1 cellular context compared by ENCODE assay signal in the genomic region with DNA sequence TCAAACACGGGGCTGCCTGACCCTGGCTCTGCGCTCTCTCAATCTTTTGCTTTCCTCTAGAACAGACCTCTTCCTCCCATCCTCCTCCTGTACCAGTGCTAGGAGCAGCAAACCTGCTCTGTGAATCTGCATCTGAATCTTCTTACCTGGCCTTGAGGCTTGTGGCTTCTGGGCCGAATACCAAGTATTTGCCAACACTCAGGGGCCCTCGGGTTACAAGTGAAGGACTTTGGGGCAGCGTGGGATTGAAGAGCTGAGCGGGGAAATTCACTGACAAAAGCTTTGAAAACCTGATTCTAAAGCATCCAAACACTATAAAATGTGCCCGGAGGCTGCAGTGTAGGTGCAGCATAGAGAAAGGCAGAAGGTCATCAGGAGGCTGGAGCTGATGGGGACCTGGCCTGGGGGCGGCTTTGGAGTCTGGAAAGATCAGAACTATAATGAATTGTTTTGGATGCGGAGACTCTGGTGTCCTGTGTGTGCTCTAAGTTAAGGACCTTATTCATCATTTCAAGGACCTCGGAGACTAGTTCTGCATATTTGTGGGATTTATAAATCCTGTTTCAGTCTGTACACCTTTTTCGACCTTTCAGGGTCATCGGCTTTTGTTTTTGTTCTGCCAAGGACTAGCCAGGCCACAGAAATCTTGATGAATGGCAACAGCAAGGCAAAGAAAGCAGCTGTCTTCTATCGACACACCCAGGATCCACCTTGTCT.
TF ChIP-seq lines count a peak whose summit lies in the region.

No MANE protein-coding gene starts in this region.

TF ChIP-seq in WTC11, 78 proteins besides CTCF, POLR2A, EP300 and RAD21 (continued from another document):
- TF ChIP-seq, protein P1, sequence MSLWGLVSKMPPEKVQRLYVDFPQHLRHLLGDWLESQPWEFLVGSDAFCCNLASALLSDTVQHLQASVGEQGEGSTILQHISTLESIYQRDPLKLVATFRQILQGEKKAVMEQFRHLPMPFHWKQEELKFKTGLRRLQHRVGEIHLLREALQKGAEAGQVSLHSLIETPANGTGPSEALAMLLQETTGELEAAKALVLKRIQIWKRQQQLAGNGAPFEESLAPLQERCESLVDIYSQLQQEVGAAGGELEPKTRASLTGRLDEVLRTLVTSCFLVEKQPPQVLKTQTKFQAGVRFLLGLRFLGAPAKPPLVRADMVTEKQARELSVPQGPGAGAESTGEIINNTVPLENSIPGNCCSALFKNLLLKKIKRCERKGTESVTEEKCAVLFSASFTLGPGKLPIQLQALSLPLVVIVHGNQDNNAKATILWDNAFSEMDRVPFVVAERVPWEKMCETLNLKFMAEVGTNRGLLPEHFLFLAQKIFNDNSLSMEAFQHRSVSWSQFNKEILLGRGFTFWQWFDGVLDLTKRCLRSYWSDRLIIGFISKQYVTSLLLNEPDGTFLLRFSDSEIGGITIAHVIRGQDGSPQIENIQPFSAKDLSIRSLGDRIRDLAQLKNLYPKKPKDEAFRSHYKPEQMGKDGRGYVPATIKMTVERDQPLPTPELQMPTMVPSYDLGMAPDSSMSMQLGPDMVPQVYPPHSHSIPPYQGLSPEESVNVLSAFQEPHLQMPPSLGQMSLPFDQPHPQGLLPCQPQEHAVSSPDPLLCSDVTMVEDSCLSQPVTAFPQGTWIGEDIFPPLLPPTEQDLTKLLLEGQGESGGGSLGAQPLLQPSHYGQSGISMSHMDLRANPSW (CRISPR knock-in tag; conservative IDR thresholded peaks at IDR 0.05; ENCODE audit: low read depth), result no peak
- no peak for TF ChIP-seq ZNF396 (CRISPR knock-in tag; IDR thresholded peaks at IDR 0.05; ENCODE audit: borderline replicate concordance)
- TF ChIP-seq EMX1 (CRISPR knock-in tag; IDR thresholded peaks at IDR 0.05), result no peak
- TF ChIP-seq, protein P2, sequence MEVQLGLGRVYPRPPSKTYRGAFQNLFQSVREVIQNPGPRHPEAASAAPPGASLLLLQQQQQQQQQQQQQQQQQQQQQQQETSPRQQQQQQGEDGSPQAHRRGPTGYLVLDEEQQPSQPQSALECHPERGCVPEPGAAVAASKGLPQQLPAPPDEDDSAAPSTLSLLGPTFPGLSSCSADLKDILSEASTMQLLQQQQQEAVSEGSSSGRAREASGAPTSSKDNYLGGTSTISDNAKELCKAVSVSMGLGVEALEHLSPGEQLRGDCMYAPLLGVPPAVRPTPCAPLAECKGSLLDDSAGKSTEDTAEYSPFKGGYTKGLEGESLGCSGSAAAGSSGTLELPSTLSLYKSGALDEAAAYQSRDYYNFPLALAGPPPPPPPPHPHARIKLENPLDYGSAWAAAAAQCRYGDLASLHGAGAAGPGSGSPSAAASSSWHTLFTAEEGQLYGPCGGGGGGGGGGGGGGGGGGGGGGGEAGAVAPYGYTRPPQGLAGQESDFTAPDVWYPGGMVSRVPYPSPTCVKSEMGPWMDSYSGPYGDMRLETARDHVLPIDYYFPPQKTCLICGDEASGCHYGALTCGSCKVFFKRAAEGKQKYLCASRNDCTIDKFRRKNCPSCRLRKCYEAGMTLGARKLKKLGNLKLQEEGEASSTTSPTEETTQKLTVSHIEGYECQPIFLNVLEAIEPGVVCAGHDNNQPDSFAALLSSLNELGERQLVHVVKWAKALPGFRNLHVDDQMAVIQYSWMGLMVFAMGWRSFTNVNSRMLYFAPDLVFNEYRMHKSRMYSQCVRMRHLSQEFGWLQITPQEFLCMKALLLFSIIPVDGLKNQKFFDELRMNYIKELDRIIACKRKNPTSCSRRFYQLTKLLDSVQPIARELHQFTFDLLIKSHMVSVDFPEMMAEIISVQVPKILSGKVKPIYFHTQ (CRISPR knock-in tag; IDR thresholded peaks at IDR 0.05), result no peak
- TF ChIP-seq, protein P3, sequence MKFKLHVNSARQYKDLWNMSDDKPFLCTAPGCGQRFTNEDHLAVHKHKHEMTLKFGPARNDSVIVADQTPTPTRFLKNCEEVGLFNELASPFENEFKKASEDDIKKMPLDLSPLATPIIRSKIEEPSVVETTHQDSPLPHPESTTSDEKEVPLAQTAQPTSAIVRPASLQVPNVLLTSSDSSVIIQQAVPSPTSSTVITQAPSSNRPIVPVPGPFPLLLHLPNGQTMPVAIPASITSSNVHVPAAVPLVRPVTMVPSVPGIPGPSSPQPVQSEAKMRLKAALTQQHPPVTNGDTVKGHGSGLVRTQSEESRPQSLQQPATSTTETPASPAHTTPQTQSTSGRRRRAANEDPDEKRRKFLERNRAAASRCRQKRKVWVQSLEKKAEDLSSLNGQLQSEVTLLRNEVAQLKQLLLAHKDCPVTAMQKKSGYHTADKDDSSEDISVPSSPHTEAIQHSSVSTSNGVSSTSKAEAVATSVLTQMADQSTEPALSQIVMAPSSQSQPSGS (CRISPR knock-in tag; IDR thresholded peaks at IDR 0.05; ENCODE audit: borderline replicate concordance, low read depth), result no peak
- no peak for TF ChIP-seq SOX15 (CRISPR knock-in tag; IDR thresholded peaks at IDR 0.05)
TF ChIP-seq in WTC11: peak in this region for 0.
